Comparison of ENCODE assay signal across 15 cellular contexts in the genomic region with DNA sequence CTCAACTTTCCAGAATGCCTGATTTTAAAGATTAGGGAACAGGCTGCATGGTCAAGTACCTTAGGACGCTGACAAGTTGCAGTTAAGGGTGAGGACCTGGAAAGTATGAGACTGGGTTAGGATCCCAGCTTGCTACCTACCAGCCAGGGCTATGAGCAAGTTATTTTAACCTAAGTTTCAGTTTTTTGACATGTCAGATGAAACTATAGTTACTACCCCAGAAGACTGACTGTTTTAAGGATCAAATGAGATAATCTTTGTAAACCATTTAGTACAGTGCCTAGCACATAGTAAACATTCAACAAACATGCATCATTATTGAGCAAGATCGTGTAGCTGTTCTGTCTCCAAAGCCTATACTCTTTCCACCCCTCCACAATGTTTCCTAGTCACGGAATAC. TPM values are rescaled to one million over a fixed set of nuclear protein-coding genes. Genes with fewer than 3 reads are reported as not detected.
DNase-seq lines count a peak whose midpoint lies in the region; ATAC-seq, FAIRE-seq and TF ChIP-seq lines count a peak whose summit lies in the region.
"Had no signal": no experiment of that assay in that cellular context is flagged by ENCODE, and none has a peak within 500 bp of the region (broad histone marks: within the 10 kb centered on the region; RNA-seq: fewer than 3 reads in every experiment).

No MANE protein-coding gene starts in this region.

- no peak overlapping the region for H3K4me3 ChIP-seq in CD8-positive, alpha-beta memory T cell (ENCODE audit: low read length)
- H3K4me3 ChIP-seq in OCI-LY1 (ENCODE audit: low read depth, low read length, poor library complexity, severe bottlenecking) (no peak overlapping the region), BE2C (ENCODE audit: low read depth, low read length) (no peak overlapping the region)
- H3K4me3 ChIP-seq: smooth muscle cell, thoracic aorta had no signal

- POLR2A ChIA-PET in CD8-positive, alpha-beta memory T cell (lab: Charles Lee): interaction anchor here (0.7 to 1.1 kb wide), 3 partner anchors 9 to 49 kb away, joined by 3 to 6 read pairs (median 4); partner anchors contain the start of gene THEMIS2

- no peaks in the 10 kb centered on the region for H3K27me3 ChIP-seq in CD8-positive, alpha-beta memory T cell (ENCODE audit: insufficient read depth, low read length, poor library complexity, severe bottlenecking)
- H3K27me3 ChIP-seq in OCI-LY1 (ENCODE audit: insufficient read depth, low read length) (no peaks in the 10 kb centered on the region), BE2C (no peaks in the 10 kb centered on the region)
- H3K27me3 ChIP-seq: brain microvascular endothelial cell had no signal

- DNase-seq in CD8-positive, alpha-beta memory T cell: no peak
- no peak for DNase-seq in central memory CD8-positive, alpha-beta T cell (ENCODE audit: low spot score in 2 of 2)
- no peak for DNase-seq in natural killer cell treated with Interleukin-12 subunit alpha and Interleukin-12 subunit beta and Interleukin-15 and Interleukin-18, amount 100 ng/mL, for 72 hours (ENCODE audit: low spot score)
- DNase-seq in RCC 7860 (ENCODE audit: low spot score): no peak
- DNase-seq in BE2C: no peak
- DNase-seq in HTR-8/SVneo (ENCODE audit: insufficient read length, low spot score): no peak
- DNase-seq: brain microvascular endothelial cell, DMS153, left colon, NCI-H1417 treated with DMSO at 0.1 percent for 48 hours had no signal

- peaks cover 69% of the 10 kb centered on the region for H3K4me1 ChIP-seq in CD8-positive, alpha-beta memory T cell (ENCODE audit: insufficient read depth, low read length)
- H3K4me1 ChIP-seq in OCI-LY1 (ENCODE audit: insufficient read depth, low read length, severe bottlenecking) (peaks cover 78% of the 10 kb centered on the region), BE2C (no peaks in the 10 kb centered on the region)

- H3K27ac ChIP-seq in CD8-positive, alpha-beta memory T cell (ENCODE audit: low read depth, low read length): no peak overlapping the region
- H3K27ac ChIP-seq in OCI-LY1 (ENCODE audit: low read depth, low read length, poor library complexity, severe bottlenecking): peak overlapping the region; percentile 92
- H3K27ac ChIP-seq: brain microvascular endothelial cell had no signal

- H2AFZ ChIP-seq in OCI-LY1 (ENCODE audit: low read length): no peak overlapping the region

- H3K27me3 Mint-ChIP-seq in CD8-positive, alpha-beta memory T cell: no peaks in the 10 kb centered on the region
- H3K27me3 Mint-ChIP-seq in central memory CD8-positive, alpha-beta T cell: no peaks in the 10 kb centered on the region
- no peaks in the 10 kb centered on the region for H3K27me3 Mint-ChIP-seq in natural killer cell treated with Interleukin-12 subunit alpha and Interleukin-12 subunit beta and Interleukin-15 and Interleukin-18, amount 100 ng/mL, for 72 hours

- CTCF ChIA-PET in CD8-positive, alpha-beta memory T cell (lab: Charles Lee): no interaction called here

- H3K4me2 ChIP-seq in OCI-LY1 (ENCODE audit: low read length): no peak overlapping the region
- H3K4me2 ChIP-seq: smooth muscle cell had no signal

- peaks cover 16% of the 10 kb centered on the region for H3K36me3 ChIP-seq in CD8-positive, alpha-beta memory T cell (ENCODE audit: insufficient read depth, low read length)
- H3K36me3 ChIP-seq in OCI-LY1 (ENCODE audit: insufficient read depth, low read length) (peaks cover 66% of the 10 kb centered on the region), BE2C (no peaks in the 10 kb centered on the region)

- H3K36me3 Mint-ChIP-seq in CD8-positive, alpha-beta memory T cell: peaks cover 3 to 79% (median 12%) of the 10 kb centered on the region in 3 donors
- H3K36me3 Mint-ChIP-seq in central memory CD8-positive, alpha-beta T cell (ENCODE audit: insufficient read depth): peaks cover 60% of the 10 kb centered on the region
- peaks cover 25% of the 10 kb centered on the region for H3K36me3 Mint-ChIP-seq in natural killer cell treated with Interleukin-12 subunit alpha and Interleukin-12 subunit beta and Interleukin-15 and Interleukin-18, amount 100 ng/mL, for 72 hours

- H3K27ac Mint-ChIP-seq in CD8-positive, alpha-beta memory T cell: peak overlapping the region; percentile 84 to 94 (median 89)
- H3K27ac Mint-ChIP-seq in central memory CD8-positive, alpha-beta T cell (ENCODE audit: low read depth): peak overlapping the region; percentile 87
- peak overlapping the region; percentile 95 to 97 for H3K27ac Mint-ChIP-seq in natural killer cell treated with Interleukin-12 subunit alpha and Interleukin-12 subunit beta and Interleukin-15 and Interleukin-18, amount 100 ng/mL, for 72 hours

- H3K9me3 Mint-ChIP-seq in CD8-positive, alpha-beta memory T cell: no peaks in the 10 kb centered on the region
- no peaks in the 10 kb centered on the region for H3K9me3 Mint-ChIP-seq in central memory CD8-positive, alpha-beta T cell
- no peaks in the 10 kb centered on the region for H3K9me3 Mint-ChIP-seq in natural killer cell treated with Interleukin-12 subunit alpha and Interleukin-12 subunit beta and Interleukin-15 and Interleukin-18, amount 100 ng/mL, for 72 hours

- no peaks in the 10 kb centered on the region for H3K9me3 ChIP-seq in CD8-positive, alpha-beta memory T cell (ENCODE audit: low read length)
- H3K9me3 ChIP-seq in OCI-LY1 (ENCODE audit: low read length) (no peaks in the 10 kb centered on the region), BE2C (no peaks in the 10 kb centered on the region)
- H3K9me3 ChIP-seq: thoracic aorta had no signal

- no peak overlapping the region for H3K9ac ChIP-seq in OCI-LY1 (ENCODE audit: low read length)

- no peaks in the 10 kb centered on the region for H3K9me2 ChIP-seq in OCI-LY1 (ENCODE audit: low read depth, low read length)

- no peaks in the 10 kb centered on the region for H3K79me2 ChIP-seq in OCI-LY1 (ENCODE audit: insufficient read depth, low read length)

- peak; percentile 5 for ATAC-seq in central memory CD8-positive, alpha-beta T cell (replicated peaks; ENCODE audit: extremely low read depth, poor library complexity, severe bottlenecking)
- ATAC-seq in natural killer cell treated with Interleukin-12 subunit alpha and Interleukin-12 subunit beta and Interleukin-15 and Interleukin-18, amount 100 ng/mL, for 72 hours: peak in 1 of 2 donors; percentile 3
- no peak for ATAC-seq in HG02973 (IDR thresholded peaks at IDR 0.05; ENCODE audit: unreplicated experiment)

- TF ChIP-seq CTCF in OCI-LY1 (IDR thresholded peaks at IDR 0.05; ENCODE audit: low read length) (no peak), BE2C (IDR thresholded peaks at IDR 0.05; ENCODE audit: low read depth, low read length) (no peak)

- peaks cover 6% of the 10 kb centered on the region; the same call in 1 of the 2 replicates for H3F3A ChIP-seq in OCI-LY1 (ENCODE audit: insufficient read depth, low read length)

- no peaks in the 10 kb centered on the region for H4K20me1 ChIP-seq in OCI-LY1 (ENCODE audit: insufficient read depth, low read length)

- FAIRE-seq in RCC 7860 (lab: Jason Lieb, UNC): no peak
- no peak for FAIRE-seq in HTR-8/SVneo (lab: Jason Lieb, UNC)

- peak overlapping the region; percentile 37 to 88 (median 73) for H3K4me3 Mint-ChIP-seq in CD8-positive, alpha-beta memory T cell
- H3K4me3 Mint-ChIP-seq in central memory CD8-positive, alpha-beta T cell: peak overlapping the region; percentile 64
- peak overlapping the region; percentile 89 for H3K4me3 Mint-ChIP-seq in natural killer cell treated with Interleukin-12 subunit alpha and Interleukin-12 subunit beta and Interleukin-15 and Interleukin-18, amount 100 ng/mL, for 72 hours

- peaks cover 49 to 75% (median 67%) of the 10 kb centered on the region in 3 donors for H3K4me1 Mint-ChIP-seq in CD8-positive, alpha-beta memory T cell
- H3K4me1 Mint-ChIP-seq in central memory CD8-positive, alpha-beta T cell: peaks cover 76% of the 10 kb centered on the region
- peaks cover 70 to 71% of the 10 kb centered on the region in 2 donors for H3K4me1 Mint-ChIP-seq in natural killer cell treated with Interleukin-12 subunit alpha and Interleukin-12 subunit beta and Interleukin-15 and Interleukin-18, amount 100 ng/mL, for 72 hours (ENCODE audit: low read depth in 2 of 2)

RNA-seq across cellular contexts. Expression of gene THEMIS2, which starts 14.4 kb away (rescaled TPM):
- total RNA-seq in CD8-positive, alpha-beta memory T cell: 10 to 100 TPM; 12.4 to 15.6 TPM
- polyA plus RNA-seq in CD8-positive, alpha-beta memory T cell: 63.3 TPM
- total RNA-seq in natural killer cell treated with Interleukin-12 subunit alpha and Interleukin-12 subunit beta and Interleukin-15 and Interleukin-18, amount 100 ng/mL, for 72 hours: 10 to 100 TPM; 38.4 to 51.9 TPM
- 2.0 TPM for polyA plus RNA-seq in BE2C (2012; ENCODE audit: insufficient read depth, insufficient read length, low read depth)

RNA-seq across cellular contexts. Expression of gene RPA2, which starts 27.6 kb away (rescaled TPM):
- total RNA-seq in CD8-positive, alpha-beta memory T cell: 100 to 1,000 TPM; 115 to 118 TPM
- polyA plus RNA-seq in CD8-positive, alpha-beta memory T cell: 203 TPM
- total RNA-seq in natural killer cell treated with Interleukin-12 subunit alpha and Interleukin-12 subunit beta and Interleukin-15 and Interleukin-18, amount 100 ng/mL, for 72 hours: 10 to 100 TPM; 54.7 to 79.8 TPM
- polyA plus RNA-seq in BE2C (2012; ENCODE audit: insufficient read depth, insufficient read length, low read depth): 56.4 TPM

RNA-seq across cellular contexts. Expression of gene SMPDL3B, which starts 48.1 kb away (rescaled TPM):
- total RNA-seq in CD8-positive, alpha-beta memory T cell: under 1 TPM in 1 of 2 experiments, not detected in 1; 0.27 TPM
- polyA plus RNA-seq in CD8-positive, alpha-beta memory T cell: not detected
- under 1 TPM; 0.33 to 0.95 TPM for total RNA-seq in natural killer cell treated with Interleukin-12 subunit alpha and Interleukin-12 subunit beta and Interleukin-15 and Interleukin-18, amount 100 ng/mL, for 72 hours
- not detected for polyA plus RNA-seq in BE2C (2012; ENCODE audit: insufficient read depth, insufficient read length, low read depth)
- total RNA-seq: RPMI7951, smooth muscle cell, thoracic aorta had no signal

RNA-seq across cellular contexts. Expression of gene PPP1R8, which starts 56.2 kb away (rescaled TPM):
- total RNA-seq in CD8-positive, alpha-beta memory T cell: 10 to 100 TPM; 66.3 to 70.0 TPM
- 37.5 TPM for polyA plus RNA-seq in CD8-positive, alpha-beta memory T cell
- 10 to 100 TPM; 65.1 to 69.7 TPM for total RNA-seq in natural killer cell treated with Interleukin-12 subunit alpha and Interleukin-12 subunit beta and Interleukin-15 and Interleukin-18, amount 100 ng/mL, for 72 hours
- 55.5 TPM for polyA plus RNA-seq in BE2C (2012; ENCODE audit: insufficient read depth, insufficient read length, low read depth)
